14 cellular contexts compared by ENCODE assay signal in genomic region chr4:85673540-85673939, GRCh38.
"Had no signal": no experiment of that assay in that cellular context is flagged by ENCODE, and none has a peak within 500 bp of the region (broad histone marks: within the 10 kb centered on the region; RNA-seq: fewer than 3 reads in every experiment).

No MANE protein-coding gene starts in this region.

- H3K27me3 Mint-ChIP-seq: activated naive CD4-positive, alpha-beta T cell treated with anti-CD3 and anti-CD28 coated beads, Interleukin-2, amount 10 ng/mL, durations not matched to agents 7 days and 5 days had no signal

- H3K4me1 ChIP-seq: colonic mucosa had no signal

- H3K27ac ChIP-seq: colonic mucosa, upper lobe of right lung, WERI-Rb-1 had no signal

- H3K27ac Mint-ChIP-seq: activated naive CD4-positive, alpha-beta T cell treated with anti-CD3 and anti-CD28 coated beads, Interleukin-2, amount 10 ng/mL, durations not matched to agents 7 days and 5 days; activated T-helper 2 cell treated with anti-CD3 and anti-CD28 coated beads, Interferon-gamma antibody, Interleukin-2, Interleukin-4, amounts not matched to agents 10 μg/mL and 5 μg/mL and 100 μg/mL, durations not matched to agents 14 hours and 24 hours and 36 hours had no signal

- H3K27me3 ChIP-seq: colonic mucosa, heart right ventricle, sigmoid colon, upper lobe of right lung had no signal

- H3K4me3 ChIP-seq: colonic mucosa, heart right ventricle, left ventricle myocardium inferior, sigmoid colon, upper lobe of right lung had no signal

- H3K4me3 Mint-ChIP-seq: activated naive CD4-positive, alpha-beta T cell treated with anti-CD3 and anti-CD28 coated beads, Interleukin-2, amount 10 ng/mL, durations not matched to agents 7 days and 5 days had no signal

- ATAC-seq: heart right ventricle; stimulated activated naive CD8-positive, alpha-beta T cell treated with anti-CD3 and anti-CD28 coated beads, Interleukin-15, Interleukin-2, amounts not matched to agents 100 U/mL and 50 U/mL, for 24 hours had no signal

- H3K36me3 ChIP-seq: colonic mucosa, heart right ventricle, left ventricle myocardium inferior, sigmoid colon, upper lobe of right lung, WERI-Rb-1 had no signal

- DNase-seq: activated CD4-positive, alpha-beta T cell treated with anti-CD3 and anti-CD28 coated beads for 4 hours; activated naive CD4-positive, alpha-beta T cell treated with anti-CD3 and anti-CD28 coated beads, Interleukin-2, amount 10 ng/mL, durations not matched to agents 7 days and 5 days; colonic mucosa; effector CD4-positive, alpha-beta T cell; foreskin melanocyte; heart right ventricle; left ventricle myocardium inferior; mesendoderm; sigmoid colon; stimulated activated CD4-positive, alpha-beta T cell treated with anti-CD3 and anti-CD28 coated beads, Interleukin-2, amount 100 ng/mL, for 24 hours; stimulated activated naive CD8-positive, alpha-beta T cell treated with anti-CD3 and anti-CD28 coated beads, Interleukin-15, Interleukin-2, amounts not matched to agents 100 U/mL and 50 U/mL, for 24 hours; upper lobe of right lung; WERI-Rb-1 had no signal

- H3K4me1 Mint-ChIP-seq: activated naive CD4-positive, alpha-beta T cell treated with anti-CD3 and anti-CD28 coated beads, Interleukin-2, amount 10 ng/mL, durations not matched to agents 7 days and 5 days had no signal

- H3K36me3 Mint-ChIP-seq: activated naive CD4-positive, alpha-beta T cell treated with anti-CD3 and anti-CD28 coated beads, Interleukin-2, amount 10 ng/mL, durations not matched to agents 7 days and 5 days had no signal

- H3K9me3 ChIP-seq: colonic mucosa, heart right ventricle, left ventricle myocardium inferior, sigmoid colon, upper lobe of right lung had no signal

- H3K9me3 Mint-ChIP-seq: activated T-helper 2 cell treated with anti-CD3 and anti-CD28 coated beads, Interferon-gamma antibody, Interleukin-2, Interleukin-4, amounts not matched to agents 10 μg/mL and 5 μg/mL and 100 μg/mL, durations not matched to agents 14 hours and 24 hours and 36 hours had no signal
